Comparison of ENCODE assay signal across 13 cellular contexts in genomic region chr20:21396921-21397340, GRCh38. TPM values are rescaled to one million over a fixed set of nuclear protein-coding genes. Genes with fewer than 3 reads are reported as not detected.
DNase-seq lines count a peak whose midpoint lies in the region; ATAC-seq and TF ChIP-seq lines count a peak whose summit lies in the region.
"Had no signal": no experiment of that assay in that cellular context is flagged by ENCODE, and none has a peak within 500 bp of the region (broad histone marks: within the 10 kb centered on the region; RNA-seq: fewer than 3 reads in every experiment).

No MANE protein-coding gene starts in this region.

- H3K9me3 ChIP-seq in stomach: peaks cover 0 to 22% (median 4%) of the 10 kb centered on the region in 4 donors

- H3K4me3 ChIP-seq in stomach: peak overlapping the region; percentile 10 to 39 (median 22)

- no peak for TF ChIP-seq CTCF in stomach (IDR thresholded peaks at IDR 0.05)

- no peak overlapping the region for H3K27ac ChIP-seq in stomach

- no peak overlapping the region for H3K27ac Mint-ChIP-seq in activated naive CD4-positive, alpha-beta T cell treated with anti-CD3 and anti-CD28 coated beads for 36 hours
- H3K27ac Mint-ChIP-seq: stimulated activated naive CD8-positive, alpha-beta T cell treated with anti-CD3 and anti-CD28 coated beads, Interleukin-15, Interleukin-2, amounts not matched to agents 100 ng/mL and 50 ng/mL, for 24 hours had no signal

- peaks cover 3% of the 10 kb centered on the region for H3K36me3 Mint-ChIP-seq in activated naive CD4-positive, alpha-beta T cell treated with anti-CD3 and anti-CD28 coated beads for 36 hours (ENCODE audit: low read depth)

- H3K27me3 ChIP-seq in stomach: peaks cover 22 to 100% (median 81%) of the 10 kb centered on the region in 3 donors

- ATAC-seq in HG02623 (IDR thresholded peaks at IDR 0.05; ENCODE audit: unreplicated experiment): no peak

- peaks cover 70% of the 10 kb centered on the region for H3K27me3 Mint-ChIP-seq in activated naive CD4-positive, alpha-beta T cell treated with anti-CD3 and anti-CD28 coated beads for 36 hours (ENCODE audit: low read depth)

- TF ChIP-seq POLR2A in stomach (IDR thresholded peaks at IDR 0.05): no peak

- intact Hi-C loops in activated naive CD4-positive, alpha-beta T cell treated with anti-CD3 and anti-CD28 coated beads for 36 hours (cut with micrococcal nuclease): loop anchor here (10.0 kb wide), 1 partner anchor 308 kb away; the partner anchor contains the start of gene PAX1
- intact Hi-C loops in stomach (cut with DNase I; ENCODE audit: low total_unique reads): loop anchor here (10.0 kb wide), 1 partner anchor 62 kb away; no protein-coding TSS in a partner anchor

- peaks cover 3% of the 10 kb centered on the region for H3K9me3 Mint-ChIP-seq in activated naive CD4-positive, alpha-beta T cell treated with anti-CD3 and anti-CD28 coated beads for 36 hours
- H3K9me3 Mint-ChIP-seq: stimulated activated naive CD8-positive, alpha-beta T cell treated with anti-CD3 and anti-CD28 coated beads, Interleukin-15, Interleukin-2, amounts not matched to agents 100 ng/mL and 50 ng/mL, for 24 hours had no signal

- no peak for DNase-seq in activated naive CD4-positive, alpha-beta T cell treated with anti-CD3 and anti-CD28 coated beads for 36 hours
- DNase-seq in activated naive CD4-positive, alpha-beta T cell treated with Interleukin-2 at 50 U/mL for 16 hours: no peak
- DNase-seq in RPMI7951 (ENCODE audit: low read depth): peak; percentile 30
- DNase-seq in glomerular visceral epithelial cell (ENCODE audit: extremely low spot score): peak; percentile 21
- no peak for DNase-seq in stomach
- DNase-seq in LoVo (ENCODE audit: low spot score): no peak
- DNase-seq in occipital lobe (lab: John Stamatoyannopoulos, UW): no peak
- DNase-seq: foreskin melanocyte, SIG-M5 had no signal

- CTCF ChIA-PET in activated naive CD4-positive, alpha-beta T cell treated with anti-CD3 and anti-CD28 coated beads for 36 hours (lab: Charles Lee): interaction anchor here (0.7 kb wide), 1 partner anchor 108 kb away, joined by 3 read pairs; no protein-coding TSS in a partner anchor

- no peak for TF ChIP-seq EP300 in stomach (IDR thresholded peaks at IDR 0.05)

- 0 to 5% (median 3%) methylated on average over 3 to 62 of the region's 62 CpGs for WGBS in stomach, 5 donors

- H3K36me3 ChIP-seq in stomach: no peaks in the 10 kb centered on the region

- peak overlapping the region; percentile 21 for H3K4me3 Mint-ChIP-seq in activated naive CD4-positive, alpha-beta T cell treated with anti-CD3 and anti-CD28 coated beads for 36 hours

- H3K4me1 Mint-ChIP-seq in activated naive CD4-positive, alpha-beta T cell treated with anti-CD3 and anti-CD28 coated beads for 36 hours (ENCODE audit: low read depth): peaks cover 14% of the 10 kb centered on the region

- H3K4me1 ChIP-seq in stomach: peaks cover 16 to 26% (median 20%) of the 10 kb centered on the region in 4 donors

RNA-seq across cellular contexts. Expression of gene NKX2-4, which starts 0.4 kb away (rescaled TPM):
- total RNA-seq in activated naive CD4-positive, alpha-beta T cell treated with anti-CD3 and anti-CD28 coated beads for 36 hours: not detected
- not detected in 2 replicates for total RNA-seq in RPMI7951 (2014; rRNA removed; shearing (Covaris generic))
- not detected for total RNA-seq in stomach
- polyA plus RNA-seq in stomach: not detected
- not detected for total RNA-seq in occipital lobe
- total RNA-seq: renal cortical epithelial cell had no signal
- polyA plus RNA-seq: IgD-negative memory B cell had no signal

Comparison
In these comparisons a context has a peak if more than half of its experiments do, and no peak if none do; other contexts are left out.
1. DNase-seq: peak in RPMI7951 (single experiment) and glomerular visceral epithelial cell (single experiment); none in activated naive CD4-positive, alpha-beta T cell treated with anti-CD3 and anti-CD28 coated beads for 36 hours (single experiment), activated naive CD4-positive, alpha-beta T cell treated with Interleukin-2 at 50 U/mL for 16 hours (single experiment), stomach (single experiment), LoVo (single experiment) and occipital lobe (single experiment).